5 cellular contexts compared by ENCODE assay signal in the genomic region with DNA sequence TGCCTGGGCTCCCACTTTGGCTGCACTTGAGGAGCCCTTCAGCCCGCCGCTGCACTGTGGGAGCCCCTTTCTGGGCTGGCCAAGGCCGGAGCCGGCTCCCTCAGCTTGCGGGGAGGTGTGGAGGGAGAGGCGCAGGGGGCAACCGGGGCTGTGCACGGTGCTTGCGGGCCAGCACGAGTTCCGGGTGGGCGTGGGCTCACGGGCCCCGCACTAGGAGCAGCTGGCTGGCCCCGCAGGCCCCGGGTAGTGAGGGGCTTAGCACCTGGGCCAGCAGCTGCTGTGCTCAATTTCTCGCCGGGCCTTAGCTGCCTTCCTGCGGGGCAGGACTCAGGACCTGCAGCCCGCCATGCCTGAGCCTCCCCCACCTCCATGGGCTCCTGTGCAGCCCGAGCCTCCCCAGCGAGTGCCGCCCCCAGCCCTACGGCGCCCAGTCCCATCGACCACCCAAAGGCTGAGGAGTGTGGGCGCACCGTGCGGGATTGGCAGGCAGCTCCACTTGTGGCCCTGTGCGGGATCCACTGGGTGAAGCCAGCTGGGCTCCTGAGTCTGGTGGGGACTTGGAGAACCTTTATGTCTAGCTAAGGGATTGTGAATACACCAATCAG.
DNase-seq lines count a peak whose midpoint lies in the region; ATAC-seq and TF ChIP-seq lines count a peak whose summit lies in the region.
"Not testable (repeated sequence)": the region's sequence is repeated elsewhere in the genome, so short reads cannot be mapped to it uniquely, and the experiment has no call there.

No MANE protein-coding gene starts in this region.

- H2BK5ac ChIP-seq in neuronal stem cell (ENCODE audit: low read length); trophoblast cell (ENCODE audit: low read depth, low read length, poor library complexity): not testable (repeated sequence)

- H3K79me1 ChIP-seq in neuronal stem cell (ENCODE audit: low read depth, low read length), result not testable (repeated sequence)
- H3K79me1 ChIP-seq in trophoblast cell (ENCODE audit: low read length), result peaks cover 16% of the 10 kb centered on the region

- not testable (repeated sequence) for H2AFZ ChIP-seq in neuronal stem cell (ENCODE audit: low read length); trophoblast cell (ENCODE audit: insufficient read depth, low read length, poor library complexity)

- intact Hi-C loops in esophagus muscularis mucosa (cut with DNase I), result not testable (repeated sequence)

- H2BK12ac ChIP-seq in neuronal stem cell (ENCODE audit: low read length); trophoblast cell (ENCODE audit: low read length): not testable (repeated sequence)

- not testable (repeated sequence) for H3K14ac ChIP-seq in neuronal stem cell (ENCODE audit: low read length); trophoblast cell (ENCODE audit: low read length)

- not testable (repeated sequence) for H4K8ac ChIP-seq in neuronal stem cell (ENCODE audit: low read depth, low read length); trophoblast cell (ENCODE audit: low read depth, low read length)

- not testable (repeated sequence) for H3K23ac ChIP-seq in neuronal stem cell (ENCODE audit: low read depth, low read length, poor library complexity); trophoblast cell (ENCODE audit: low read length)

- H2BK15ac ChIP-seq in neuronal stem cell (ENCODE audit: low read length), result not testable (repeated sequence)

- H3K27ac ChIP-seq in RWPE1 (peak overlapping the region; percentile 31; the same call in 1 of the 2 replicates), RWPE2 (ENCODE audit: poor library complexity, severe bottlenecking) (peak overlapping the region; percentile 88)
- not testable (repeated sequence) for H3K27ac ChIP-seq in esophagus muscularis mucosa (replicated peaks in 1 of 4); neuronal stem cell (replicated peaks; ENCODE audit: low read length); trophoblast cell (ENCODE audit: low read depth, low read length)

- not testable (repeated sequence) for H3K36me3 ChIP-seq in RWPE2 (ENCODE audit: low read depth); esophagus muscularis mucosa; neuronal stem cell (replicated peaks in 1 of 2; ENCODE audit: control insufficient read depth in 2 of 2, insufficient read depth in 2 of 2, low read length in 2 of 2); trophoblast cell (ENCODE audit: control insufficient read depth in 1 of 2, insufficient read depth in 2 of 2, low read length in 2 of 2)

- not testable (repeated sequence) for H3K9me3 ChIP-seq in RWPE2 (ENCODE audit: severe bottlenecking); esophagus muscularis mucosa; neuronal stem cell (replicated peaks in 1 of 2; ENCODE audit: control insufficient read depth in 2 of 2, insufficient read depth in 1 of 2, low read depth in 1 of 2, low read length in 2 of 2); trophoblast cell (ENCODE audit: insufficient read depth, low read depth, low read length)

- H3K18ac ChIP-seq in neuronal stem cell (ENCODE audit: low read length); trophoblast cell (ENCODE audit: low read length): not testable (repeated sequence)

- ATAC-seq in RWPE2 (ENCODE audit: low read depth), result not testable (repeated sequence)

- not testable (repeated sequence) for TF ChIP-seq POLR2A in esophagus muscularis mucosa (IDR thresholded peaks at IDR 0.05; ENCODE audit: low read depth)

- H2BK120ac ChIP-seq in neuronal stem cell (ENCODE audit: low read depth, low read length); trophoblast cell (ENCODE audit: insufficient read depth, low read length, poor library complexity): not testable (repeated sequence)

- not testable (repeated sequence) for H3K9ac ChIP-seq in neuronal stem cell (ENCODE audit: low read depth, low read length, poor library complexity); trophoblast cell (ENCODE audit: low read length)

- TF ChIP-seq CTCF in RWPE1 (conservative IDR thresholded peaks at IDR 0.05; ENCODE audit: low read depth); RWPE2 (IDR thresholded peaks at IDR 0.05; ENCODE audit: poor library complexity, severe bottlenecking); esophagus muscularis mucosa (IDR thresholded peaks at IDR 0.05): not testable (repeated sequence)

- POLR2A ChIA-PET in RWPE1 (lab: Yijun Ruan, JAX; ENCODE audit: low non-redundant PET), result not testable (repeated sequence)

- H3K4me3 ChIP-seq in RWPE2 (ENCODE audit: severe bottlenecking); esophagus muscularis mucosa; neuronal stem cell (ENCODE audit: low read length in 2 of 2); trophoblast cell (ENCODE audit: low read depth, low read length): not testable (repeated sequence)

- H3K79me2 ChIP-seq in trophoblast cell (ENCODE audit: control insufficient read depth, insufficient read depth, low read length, poor library complexity), result not testable (repeated sequence)

- not testable (repeated sequence) for TF ChIP-seq EP300 in esophagus muscularis mucosa (IDR thresholded peaks at IDR 0.05)

- not testable (repeated sequence) for H4K91ac ChIP-seq in neuronal stem cell (ENCODE audit: low read depth, low read length, poor library complexity); trophoblast cell (ENCODE audit: low read depth, low read length)

- peaks cover 11% of the 10 kb centered on the region for H3K4me1 ChIP-seq in RWPE2 (ENCODE audit: insufficient read depth, poor library complexity, severe bottlenecking)
- peaks cover 4 to 24% (median 22%) of the 10 kb centered on the region in 4 donors for H3K4me1 ChIP-seq in esophagus muscularis mucosa
- H3K4me1 ChIP-seq in neuronal stem cell (ENCODE audit: control insufficient read depth in 2 of 2, insufficient read depth in 1 of 2, low read depth in 1 of 2, low read length in 2 of 2); trophoblast cell (ENCODE audit: control insufficient read depth in 1 of 2, insufficient read depth in 2 of 2, low read length in 2 of 2): not testable (repeated sequence)

- not testable (repeated sequence) for H3K4me2 ChIP-seq in neuronal stem cell (ENCODE audit: insufficient read depth, low read length, poor library complexity, severe bottlenecking); trophoblast cell (ENCODE audit: low read length)

- not testable (repeated sequence) for DNase-seq in RWPE1 (ENCODE audit: low spot score); RWPE2 (ENCODE audit: low spot score); neuronal stem cell (ENCODE audit: low spot score); trophoblast cell
- peak; percentile 53 for DNase-seq in esophagus muscularis mucosa (ENCODE audit: extremely low spot score)

- not testable (repeated sequence) for H3K27me3 ChIP-seq in RWPE2 (ENCODE audit: insufficient read depth, poor library complexity, severe bottlenecking); neuronal stem cell (ENCODE audit: control insufficient read depth in 3 of 3, insufficient read depth in 3 of 3, low read depth in 1 of 3, low read length in 3 of 3); trophoblast cell (ENCODE audit: insufficient read depth, low read length)
- H3K27me3 ChIP-seq in esophagus muscularis mucosa, result peaks cover 0 to 67% (median 24%) of the 10 kb centered on the region in 4 donors

- H4K12ac ChIP-seq in trophoblast cell (ENCODE audit: low read depth, low read length), result peak overlapping the region; percentile 26

- CTCF ChIA-PET in RWPE1 (lab: Yijun Ruan, JAX), result interaction anchor here (0.6 kb wide), 3 partner anchors 318 to 980 kb away, joined by 3 read pairs; no protein-coding TSS in a partner anchor

- H3K4ac ChIP-seq in neuronal stem cell (ENCODE audit: low read length); trophoblast cell (ENCODE audit: low read depth, low read length): not testable (repeated sequence)

- H2AK5ac ChIP-seq in neuronal stem cell (ENCODE audit: low read depth, low read length), result peak overlapping the region; percentile 10
- H2AK5ac ChIP-seq in trophoblast cell (ENCODE audit: low read length), result not testable (repeated sequence)

- WGBS in esophagus muscularis mucosa, result 100% methylated on average over 2 of the region's 30 CpGs
- no CpG with 5 or more reads among the region's 30 CpGs for WGBS in neuronal stem cell (ENCODE audit: extremely low coverage in 2 of 2, insufficient read length in 2 of 2, insufficient replicate concordance in 1 of 2), 2 donors
- WGBS in trophoblast cell (ENCODE audit: extremely low coverage, insufficient coverage, insufficient read length), result no CpG with 5 or more reads among the region's 30 CpGs
